Comparison of ENCODE assay signal across 7 cellular contexts in the genomic region with DNA sequence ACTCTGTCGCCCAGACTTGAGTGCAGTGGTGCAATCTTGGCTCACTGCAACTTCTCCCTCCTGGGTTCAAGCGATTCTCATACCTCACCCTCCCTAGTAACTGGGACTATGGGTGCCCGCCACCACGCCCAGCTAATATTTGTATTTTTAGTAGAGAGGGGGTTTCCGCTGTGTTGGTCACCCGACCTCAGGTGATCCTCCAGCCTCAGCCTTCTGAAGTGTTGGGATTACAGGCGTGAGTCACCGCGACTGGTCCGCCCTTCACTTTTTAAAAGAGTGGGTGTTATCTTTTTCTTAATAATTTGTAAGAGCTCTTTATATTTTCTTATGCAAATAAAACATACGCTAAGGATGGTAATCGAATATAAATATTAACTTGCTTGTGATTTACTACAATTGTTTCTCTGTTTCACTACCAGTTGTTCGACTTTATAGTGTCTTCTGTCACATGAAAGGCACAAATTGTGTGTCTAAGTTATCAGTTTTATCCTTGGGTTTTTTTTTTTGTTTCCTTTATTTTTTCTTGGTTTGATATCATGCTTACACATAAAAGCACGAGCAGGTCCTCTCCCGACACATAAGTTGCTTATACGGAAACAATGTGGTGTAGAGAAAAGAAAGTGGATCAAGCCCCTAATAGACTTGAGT. TPM values are rescaled to one million over a fixed set of nuclear protein-coding genes. Genes with fewer than 3 reads are reported as not detected.
DNase-seq lines count a peak whose midpoint lies in the region; ATAC-seq and TF ChIP-seq lines count a peak whose summit lies in the region.

No MANE protein-coding gene starts in this region.

- peaks cover 15% of the 10 kb centered on the region; the same call in 1 of the 2 replicates for H3K4me1 ChIP-seq in HUES64 (ENCODE audit: insufficient read depth, low read length)
- H3K4me1 ChIP-seq in gastroesophageal sphincter, result peaks cover 0 to 24% (median 6%) of the 10 kb centered on the region in 3 donors

- ATAC-seq in gastroesophageal sphincter (no peak), HG03520 (IDR thresholded peaks at IDR 0.05; ENCODE audit: unreplicated experiment) (no peak), GM21723 (IDR thresholded peaks at IDR 0.05; ENCODE audit: unreplicated experiment) (no peak)

- POLR2A ChIA-PET in activated CD4-positive, alpha-beta memory T cell treated with anti-CD3 and anti-CD28 coated beads for 36 hours (lab: Charles Lee), result interaction anchor here (0.6 to 1.2 kb wide), 2 partner anchors 262 to 867 kb away, joined by 3 to 5 read pairs; no protein-coding TSS in a partner anchor

- TF ChIP-seq EP300 in gastroesophageal sphincter (IDR thresholded peaks at IDR 0.05), result no peak

- peak overlapping the region; percentile 98 for H3K27ac Mint-ChIP-seq in activated CD4-positive, alpha-beta memory T cell treated with anti-CD3 and anti-CD28 coated beads for 36 hours

- peaks cover 13% of the 10 kb centered on the region for H3K4me1 Mint-ChIP-seq in activated CD4-positive, alpha-beta memory T cell treated with anti-CD3 and anti-CD28 coated beads for 36 hours (ENCODE audit: low read depth)

- 79% methylated on average over 16 of the region's 16 CpGs for WGBS in HUES64
- 54 to 66% methylated on average over 8 to 15 of the region's 16 CpGs for WGBS in gastroesophageal sphincter (ENCODE audit: low coverage in 1 of 2), 2 donors

- CTCF ChIA-PET in activated CD4-positive, alpha-beta memory T cell treated with anti-CD3 and anti-CD28 coated beads for 36 hours (lab: Charles Lee), result no interaction called here

- H3K36me3 Mint-ChIP-seq in activated CD4-positive, alpha-beta memory T cell treated with anti-CD3 and anti-CD28 coated beads for 36 hours, result peaks cover 21% of the 10 kb centered on the region

- peak overlapping the region; percentile 88 for H3K9ac ChIP-seq in HUES64 (ENCODE audit: low read depth, low read length)

- TF ChIP-seq POLR2A in gastroesophageal sphincter (IDR thresholded peaks at IDR 0.05), result no peak

- DNase-seq in activated CD4-positive, alpha-beta memory T cell treated with anti-CD3 and anti-CD28 coated beads for 36 hours, result peak; percentile 64
- DNase-seq in stimulated activated CD4-positive, alpha-beta T cell treated with anti-CD3 and anti-CD28 coated beads, Interleukin-12 subunit alpha, Interleukin-12 subunit beta, amount 100 ng/mL, for 4 hours, result peak; percentile 12
- DNase-seq in ecto neural progenitor cell (ENCODE audit: low spot score), result no peak

- peak overlapping the region; percentile 86 for H3K4me3 Mint-ChIP-seq in activated CD4-positive, alpha-beta memory T cell treated with anti-CD3 and anti-CD28 coated beads for 36 hours

- intact Hi-C loops in activated CD4-positive, alpha-beta memory T cell treated with anti-CD3 and anti-CD28 coated beads for 36 hours (cut with micrococcal nuclease), result loop anchor here (1.0 to 5.0 kb wide), 4 partner anchors 9 to 1180 kb away; a partner anchor contains a TSS

- no peak for TF ChIP-seq CTCF in gastroesophageal sphincter (IDR thresholded peaks at IDR 0.05)

- H3K9me3 Mint-ChIP-seq in activated CD4-positive, alpha-beta memory T cell treated with anti-CD3 and anti-CD28 coated beads for 36 hours, result no peaks in the 10 kb centered on the region

- peaks cover 12% of the 10 kb centered on the region; the same call in 1 of the 2 replicates for H3K36me3 ChIP-seq in HUES64 (ENCODE audit: insufficient read depth, low read length)
- H3K36me3 ChIP-seq in gastroesophageal sphincter, result no peaks in the 10 kb centered on the region

- no peaks in the 10 kb centered on the region for H3K9me3 ChIP-seq in HUES64 (ENCODE audit: insufficient read depth, low read depth, low read length)
- no peaks in the 10 kb centered on the region for H3K9me3 ChIP-seq in gastroesophageal sphincter

- no peaks in the 10 kb centered on the region for H3K27me3 Mint-ChIP-seq in activated CD4-positive, alpha-beta memory T cell treated with anti-CD3 and anti-CD28 coated beads for 36 hours

- no peak overlapping the region for H3K27ac ChIP-seq in HUES64 (ENCODE audit: low read depth, low read length)
- peak overlapping the region; percentile 96 to 100 (median 99) for H3K27ac ChIP-seq in gastroesophageal sphincter

- peak overlapping the region; percentile 97 for H3K4me3 ChIP-seq in HUES64 (ENCODE audit: low read length)
- H3K4me3 ChIP-seq in gastroesophageal sphincter, result peak overlapping the region; percentile 80 to 95

- no peaks in the 10 kb centered on the region for H3K27me3 ChIP-seq in HUES64 (ENCODE audit: insufficient read depth, low read length)
- H3K27me3 ChIP-seq in gastroesophageal sphincter, result no peaks in the 10 kb centered on the region

RNA-seq across cellular contexts. Expression of a gene that starts 1.9 kb away (rescaled TPM):
- 68.5 TPM for polyA plus RNA-seq in HUES64 (2013, experiment 1 of 2)
- polyA plus RNA-seq in HUES64 (2013, experiment 2 of 2), result 85.0 TPM
- 10 to 100 TPM; 94.1 to 98.5 TPM for total RNA-seq in activated CD4-positive, alpha-beta memory T cell treated with anti-CD3 and anti-CD28 coated beads for 36 hours
- 10 to 100 TPM; 42.0 to 73.3 (median 62.7) TPM for total RNA-seq in gastroesophageal sphincter
